In the genomic region with DNA sequence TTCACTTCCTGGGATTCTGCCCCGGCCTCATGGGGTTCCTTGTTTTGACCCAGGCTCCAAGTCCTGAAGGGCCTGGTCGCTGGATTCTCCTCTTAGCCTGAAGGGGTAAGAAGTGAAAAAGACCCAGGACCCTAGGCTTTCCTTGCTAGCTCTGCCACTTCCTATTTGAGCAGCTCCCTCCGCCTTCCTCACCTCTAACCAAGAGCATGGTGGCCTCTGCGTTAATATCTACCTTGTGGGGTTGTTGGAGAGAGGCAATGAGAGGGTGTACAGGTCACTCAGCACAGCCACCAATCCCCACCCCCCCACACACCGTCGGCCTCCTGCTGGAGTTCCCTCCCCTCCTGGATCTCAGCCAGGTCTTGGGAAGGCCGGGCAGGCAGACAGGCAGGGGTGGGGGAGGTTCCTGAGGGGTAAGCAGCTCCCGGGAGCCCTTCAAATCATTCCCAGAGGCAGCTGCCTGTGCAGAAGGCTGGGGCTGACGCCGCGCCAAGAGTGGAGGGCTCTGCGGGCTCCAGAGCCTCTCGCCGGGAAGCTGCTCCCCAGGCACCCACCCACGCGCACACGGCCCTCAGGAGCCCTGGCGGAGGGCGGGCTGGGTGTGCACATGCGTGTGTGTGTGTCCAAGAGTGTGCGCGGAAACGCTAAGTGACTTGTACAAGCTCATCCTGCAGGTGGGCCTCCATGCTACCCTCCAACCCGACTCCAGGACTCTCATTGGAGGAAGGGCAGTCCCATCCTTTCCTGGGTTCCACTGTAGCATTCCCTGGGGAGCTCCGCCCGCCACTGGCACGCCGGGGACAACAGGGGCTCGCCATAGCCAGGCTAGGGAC, we compare ENCODE assay signal across 9 cellular contexts. TPM values are rescaled to one million over a fixed set of nuclear protein-coding genes. Genes with fewer than 3 reads are reported as not detected.
DNase-seq lines count a peak whose midpoint lies in the region; ATAC-seq, FAIRE-seq and TF ChIP-seq lines count a peak whose summit lies in the region.
"Had no signal": no experiment of that assay in that cellular context is flagged by ENCODE, and none has a peak within 500 bp of the region (broad histone marks: within the 10 kb centered on the region; RNA-seq: fewer than 3 reads in every experiment).

No MANE protein-coding gene starts in this region.

- intact Hi-C loops in activated B cell treated with CpG ODN at 0.5 μM for 24 hours (cut with micrococcal nuclease): no loop called here
- intact Hi-C loops in pancreas (cut with DNase I): no loop called here

- POLR2A ChIA-PET in activated B cell treated with CpG ODN at 0.5 μM for 24 hours (lab: Charles Lee): no interaction called here

- DNase-seq in ELF-1 (ENCODE audit: low read depth, low spot score) (peak; percentile 48), NCI-H2029 (lab: John Stamatoyannopoulos, UW) (peak; percentile 92), activated B cell treated with CpG ODN at 0.5 μM for 24 hours (peak; percentile 6), pancreas (peak in 5 of 6 donors; percentile 17 to 53 (median 47)), GM23248 (no peak), endothelial cell (ENCODE audit: low spot score) (no peak)

- H3K36me3 ChIP-seq in pancreas: no peaks in the 10 kb centered on the region
- no peaks in the 10 kb centered on the region for H3K36me3 ChIP-seq in GM23248 (ENCODE audit: low read depth)

- H3F3A ChIP-seq in GM23248 (ENCODE audit: insufficient read depth): 0 out of 2 replicates have a peak, but pooled peaks cover 3% of the 10 kb centered on the region

- H3K27me3 Mint-ChIP-seq in activated B cell treated with CpG ODN at 0.5 μM for 24 hours (peaks cover 7% of the 10 kb centered on the region), endothelial cell (ENCODE audit: unreplicated experiment) (peaks cover 6% of the 10 kb centered on the region)

- ATAC-seq in activated B cell treated with CpG ODN at 0.5 μM for 24 hours (ENCODE audit: low read depth): no peak
- peak in 2 of 4 donors; percentile 33 to 36 for ATAC-seq in pancreas
- ATAC-seq in HG02852 (IDR thresholded peaks at IDR 0.05; ENCODE audit: unreplicated experiment): no peak
- ATAC-seq: naive thymus-derived CD8-positive, alpha-beta T cell had no signal

- H3K9me2 ChIP-seq in GM23248 (ENCODE audit: insufficient read depth): no peaks in the 10 kb centered on the region

- no peaks in the 10 kb centered on the region for H4K20me1 ChIP-seq in GM23248 (ENCODE audit: insufficient read depth)

- no peaks in the 10 kb centered on the region for H3K4me1 ChIP-seq in pancreas
- peaks cover 8% of the 10 kb centered on the region for H3K4me1 ChIP-seq in GM23248 (ENCODE audit: insufficient read depth)

- TF ChIP-seq CTCF in activated B cell treated with CpG ODN at 0.5 μM for 24 hours (IDR thresholded peaks at IDR 0.05) (no peak), pancreas (IDR thresholded peaks at IDR 0.05) (no peak), endothelial cell (IDR thresholded peaks at IDR 0.05; ENCODE audit: unreplicated experiment) (no peak)

- no peaks in the 10 kb centered on the region for H3K79me2 ChIP-seq in GM23248 (ENCODE audit: insufficient read depth)

- no peaks in the 10 kb centered on the region for H3K27me3 ChIP-seq in pancreas
- peaks cover 8% of the 10 kb centered on the region; the same call in 1 of the 2 replicates for H3K27me3 ChIP-seq in GM23248 (replicated peaks; ENCODE audit: insufficient read depth)

- FAIRE-seq in pancreas (lab: Jason Lieb, UNC): no peak
- FAIRE-seq: G401.6 had no signal

- no peak overlapping the region for H3K27ac Mint-ChIP-seq in activated B cell treated with CpG ODN at 0.5 μM for 24 hours
- no peak overlapping the region for H3K27ac Mint-ChIP-seq in endothelial cell (ENCODE audit: unreplicated experiment)
- H3K27ac Mint-ChIP-seq: naive thymus-derived CD8-positive, alpha-beta T cell had no signal

- H3K4me3 Mint-ChIP-seq in activated B cell treated with CpG ODN at 0.5 μM for 24 hours: no peak overlapping the region
- H3K4me3 Mint-ChIP-seq in endothelial cell (ENCODE audit: unreplicated experiment): no peak overlapping the region
- H3K4me3 Mint-ChIP-seq: naive thymus-derived CD8-positive, alpha-beta T cell had no signal

- H3K4me2 ChIP-seq in GM23248 (ENCODE audit: unreplicated experiment): no peak overlapping the region

- WGBS in pancreas, 2 donors: 50 to 52% methylated on average over 28 to 29 of the region's 29 CpGs
- 45 to 48% methylated on average over 26 to 29 of the region's 29 CpGs for WGBS in GM23248 (ENCODE audit: low coverage in 1 of 2, low lambda C conversion rate in 2 of 2, missing lambda C conversion rate in 2 of 2), 2 experiments

- CTCF ChIA-PET in activated B cell treated with CpG ODN at 0.5 μM for 24 hours (lab: Charles Lee): no interaction called here

- H3K9me3 ChIP-seq in pancreas: no peaks in the 10 kb centered on the region
- H3K9me3 ChIP-seq in GM23248 (ENCODE audit: low read depth): no peaks in the 10 kb centered on the region

- H3K36me3 Mint-ChIP-seq in activated B cell treated with CpG ODN at 0.5 μM for 24 hours (ENCODE audit: low read depth): no peaks in the 10 kb centered on the region
- H3K36me3 Mint-ChIP-seq in endothelial cell (ENCODE audit: low read depth, unreplicated experiment): no peaks in the 10 kb centered on the region
- H3K36me3 Mint-ChIP-seq: naive thymus-derived CD8-positive, alpha-beta T cell had no signal

- H3K9ac ChIP-seq in GM23248: no peak overlapping the region

- H3K9me3 Mint-ChIP-seq in activated B cell treated with CpG ODN at 0.5 μM for 24 hours (no peaks in the 10 kb centered on the region), endothelial cell (ENCODE audit: unreplicated experiment) (no peaks in the 10 kb centered on the region)

- in situ Hi-C loops in GM23248 (cut with MboI): no loop called here

- H3K27ac ChIP-seq in pancreas (no peak overlapping the region), GM23248 (no peak overlapping the region)

- H3K4me1 Mint-ChIP-seq in activated B cell treated with CpG ODN at 0.5 μM for 24 hours: no peaks in the 10 kb centered on the region
- no peaks in the 10 kb centered on the region for H3K4me1 Mint-ChIP-seq in endothelial cell (ENCODE audit: unreplicated experiment)
- H3K4me1 Mint-ChIP-seq: naive thymus-derived CD8-positive, alpha-beta T cell had no signal

- no peak overlapping the region for H3K4me3 ChIP-seq in pancreas
- H3K4me3 ChIP-seq in GM23248: no peak overlapping the region

- H2AFZ ChIP-seq in GM23248: no peak overlapping the region

RNA-seq across cellular contexts. Expression of a gene that starts 50.0 kb away (rescaled TPM):
- total RNA-seq in activated B cell treated with CpG ODN at 0.5 μM for 24 hours (not detected in 2 replicates), pancreas (1 to 10 TPM in 4 of 6 donors, under 1 TPM in 2; 0.59 to 3.6 (median 2.5) TPM), endothelial cell (ENCODE audit: unreplicated experiment) (4.7 TPM)
- polyA plus RNA-seq in pancreas (1 to 10 TPM; 1.6 to 5.1 TPM), GM23248 (2016; fragmentation: Nextera tagmentation; extraction: Ambion mirVana) (0.19 and 0.49 TPM in 2 replicates)
- 3.4 and 5.6 TPM in 2 replicates for total RNA-seq in GM23248 (2014; rRNA removed; shearing (Covaris generic))
- total RNA-seq: naive thymus-derived CD8-positive, alpha-beta T cell had no signal
- polyA plus RNA-seq: naive thymus-derived CD8-positive, alpha-beta T cell had no signal

Comparison
In these comparisons a context has a peak if more than half of its experiments do, and no peak if none do; other contexts are left out.
1. DNase-seq: peak in ELF-1 (single experiment), NCI-H2029 (single experiment), activated B cell treated with CpG ODN at 0.5 μM for 24 hours (single experiment) and pancreas (5 of 6); none in GM23248 (single experiment) and endothelial cell (single experiment).